36 cellular contexts compared by ENCODE assay signal in genomic region chr12:23867794-23868193, GRCh38.
"Had no signal": no experiment of that assay in that cellular context is flagged by ENCODE, and none has a peak within 500 bp of the region (broad histone marks: within the 10 kb centered on the region; RNA-seq: fewer than 3 reads in every experiment).

No MANE protein-coding gene starts in this region.

- H3K9me3 ChIP-seq: MG63 had no signal

- DNase-seq: Karpas-422, Kasumi-1, MG63, MM.1S, MV-4-11, NCI-H1048, NCI-H1092, NCI-H1092 treated with DMSO at 0.1 percent for 48 hours, NCI-H1105, NCI-H1105 treated with DMSO at 0.1 percent for 48 hours, NCI-H1417, NCI-H1417 treated with DMSO at 0.1 percent for 48 hours, NCI-H1436, NCI-H1436 treated with DMSO at 0.1 percent for 48 hours, NCI-H146, NCI-H1694, NCI-H1694 treated with DMSO at 0.1 percent for 48 hours, NCI-H187, NCI-H187 treated with DMSO at 0.1 percent for 48 hours, NCI-H1930, NCI-H2029, NCI-H2029 treated with DMSO at 0.1 percent for 48 hours, NCI-H2081, NCI-H2081 treated with DMSO at 0.1 percent for 48 hours, NCI-H2107, NCI-H2171, NCI-H2171 treated with DMSO at 0.1 percent for 48 hours, NCI-H2227 treated with DMSO at 0.1 percent for 48 hours, NCI-H226, NCI-H345, NCI-H446, NCI-H446 treated with DMSO at 0.1 percent for 48 hours, NCI-H510A, NCI-H510A treated with DMSO at 0.1 percent for 48 hours, NCI-H524, NCI-H524 treated with DMSO at 0.1 percent for 48 hours had no signal

- H3K36me3 ChIP-seq: MG63 had no signal

- H3K4me3 ChIP-seq: MG63 had no signal

- H3K27me3 ChIP-seq: MG63 had no signal
